Comparison of ENCODE assay signal across 9 cellular contexts in genomic region chr2:219521066-219521880, GRCh38. TPM values are rescaled to one million over a fixed set of nuclear protein-coding genes. Genes with fewer than 3 reads are reported as not detected.
A peak's percentile ranks its signal among the peaks of the same experiment; 100 is the strongest.
DNase-seq lines count a peak whose midpoint lies in the region; ATAC-seq and TF ChIP-seq lines count a peak whose summit lies in the region.
"Had no signal": no experiment of that assay in that cellular context is flagged by ENCODE, and none has a peak within 500 bp of the region (broad histone marks: within the 10 kb centered on the region; RNA-seq: fewer than 3 reads in every experiment).

No MANE protein-coding gene starts in this region.

- intact Hi-C loops in esophagus muscularis mucosa (cut with DNase I): no loop called here
- intact Hi-C loops in ovary (cut with DNase I): loop anchor here in 3 of 4 donors (5.0 to 10.0 kb wide), 3 partner anchors 46 to 246 kb away; partner anchors contain the start of gene DNAJB2 (in 2 of the 3)

- H3K27ac ChIP-seq in GM23248 (peak overlapping the region; percentile 70), esophagus muscularis mucosa (replicated peaks in 1 of 4) (peak overlapping the region; percentile 81 to 89 (median 87)), ovary (no peak overlapping the region)

- ATAC-seq in GM19351 (IDR thresholded peaks at IDR 0.05; ENCODE audit: unreplicated experiment): no peak
- no peak for ATAC-seq in HG03280 (IDR thresholded peaks at IDR 0.05; ENCODE audit: unreplicated experiment)

- TF ChIP-seq EP300 in esophagus muscularis mucosa (IDR thresholded peaks at IDR 0.05): no peak
- no peak for TF ChIP-seq EP300 in ovary (IDR thresholded peaks at IDR 0.05)

- H3F3A ChIP-seq in GM23248 (ENCODE audit: insufficient read depth): peaks cover 5% of the 10 kb centered on the region; the same call in 1 of the 2 replicates

- no peaks in the 10 kb centered on the region for H3K9me2 ChIP-seq in GM23248 (ENCODE audit: insufficient read depth)

- DNase-seq in AG10803 (ENCODE audit: low read depth): peak; percentile 34
- peak; percentile 84 for DNase-seq in GM23248
- no peak for DNase-seq in esophagus muscularis mucosa (ENCODE audit: extremely low spot score)
- no peak for DNase-seq in ovary
- no peak for DNase-seq in activated CD4-positive, alpha-beta T cell treated with anti-CD3 and anti-CD28 coated beads for 1 hour

- 18% methylated on average over 14 of the region's 14 CpGs for whole genome bisulfite sequencing in GM23248 (ENCODE audit: low coverage in 1 of 2, low lambda C conversion rate in 2 of 2, missing lambda C conversion rate in 2 of 2), 2 experiments
- 31% methylated on average over 14 of the region's 14 CpGs for WGBS in esophagus muscularis mucosa
- WGBS in ovary, 3 donors: 19 to 28% (median 23%) methylated on average over 14 of the region's 14 CpGs

- in situ Hi-C loops in GM23248 (cut with MboI): no loop called here

- H3K36me3 ChIP-seq in GM23248 (ENCODE audit: low read depth): no peaks in the 10 kb centered on the region
- H3K36me3 ChIP-seq in esophagus muscularis mucosa: no peaks in the 10 kb centered on the region
- H3K36me3 ChIP-seq in ovary: no peaks in the 10 kb centered on the region

- H3K4me2 ChIP-seq in GM23248 (ENCODE audit: unreplicated experiment): peak overlapping the region; percentile 80

- H4K20me1 ChIP-seq in GM23248 (ENCODE audit: insufficient read depth): no peaks in the 10 kb centered on the region

- H3K9ac ChIP-seq in GM23248: peak overlapping the region; percentile 60

- peak overlapping the region; percentile 53 for H2AFZ ChIP-seq in GM23248

- H3K27me3 ChIP-seq in GM23248 (replicated peaks; ENCODE audit: insufficient read depth) (no peaks in the 10 kb centered on the region), esophagus muscularis mucosa (peaks cover 0 to 53% (median 3%) of the 10 kb centered on the region in 4 donors), ovary (no peaks in the 10 kb centered on the region)

- H3K4me1 ChIP-seq in GM23248 (ENCODE audit: insufficient read depth) (peaks cover 19% of the 10 kb centered on the region), esophagus muscularis mucosa (peaks cover 27 to 32% (median 29%) of the 10 kb centered on the region in 4 donors), ovary (ENCODE audit: insufficient read depth) (no peaks in the 10 kb centered on the region)

- H3K4me3 ChIP-seq in AG10803 (ENCODE audit: low read length) (no peak overlapping the region), GM23248 (peak overlapping the region; percentile 41), esophagus muscularis mucosa (no peak overlapping the region), ovary (no peak overlapping the region)

- TF ChIP-seq CTCF in AG10803 (conservative IDR thresholded peaks at IDR 0.05; ENCODE audit: low read length) (peak; percentile 76), esophagus muscularis mucosa (IDR thresholded peaks at IDR 0.05) (peak; percentile 62 to 87 (median 82)), ovary (IDR thresholded peaks at IDR 0.05) (peak in 2 of 3 donors; percentile 44 to 48)

- no peaks in the 10 kb centered on the region for H3K9me3 ChIP-seq in GM23248 (ENCODE audit: low read depth)
- no peaks in the 10 kb centered on the region for H3K9me3 ChIP-seq in esophagus muscularis mucosa
- H3K9me3 ChIP-seq in ovary: no peaks in the 10 kb centered on the region

- no peaks in the 10 kb centered on the region for H3K79me2 ChIP-seq in GM23248 (ENCODE audit: insufficient read depth)

- no peak for TF ChIP-seq POLR2A in esophagus muscularis mucosa (IDR thresholded peaks at IDR 0.05; ENCODE audit: low read depth)
- no peak for TF ChIP-seq POLR2A in ovary (IDR thresholded peaks at IDR 0.05)

TF ChIP-seq in PFSK-1, 5 proteins besides CTCF, POLR2A, EP300 and RAD21:
- peak; percentile 10 for TF ChIP-seq FOXP2 (optimal IDR thresholded peaks at IDR 0.05; ENCODE audit: borderline replicate concordance, extremely low read depth, extremely low read length, insufficient read depth)
- no peak for TF ChIP-seq POLR2AphosphoS5 (IDR thresholded peaks at IDR 0.05; ENCODE audit: low read depth, low read length)
- 0 out of 4 replicates have a peak, but pooled peaks of 1 of the 2 experiments have one; percentile 31 for TF ChIP-seq REST (IDR thresholded peaks at IDR 0.05; ENCODE audit: insufficient read depth in 1 of 2, low read depth in 2 of 2, low read length in 2 of 2)
- TF ChIP-seq TAF1 (IDR thresholded peaks at IDR 0.05; ENCODE audit: borderline replicate concordance, insufficient read depth, low read length): no peak

RNA-seq across cellular contexts. Expression of gene ASIC4, which starts 7.0 kb away (rescaled TPM):
- total RNA-seq in GM23248 (2014; rRNA removed; shearing (Covaris generic)): 0.13 and 0.43 TPM in 2 replicates
- polyA plus RNA-seq in GM23248 (2016; fragmentation: Nextera tagmentation; extraction: Ambion mirVana) (not detected in 2 replicates), ovary (under 1 TPM in 1 of 2 donors, not detected in 1; 0.05 TPM)
- polyA plus RNA-seq in PFSK-1 (2012; ENCODE audit: insufficient read length, low read depth): 0.16 TPM
- total RNA-seq in esophagus muscularis mucosa (not detected), ovary (under 1 TPM in 3 of 7 donors, not detected in 4; 0.10 to 0.28 (median 0.24) TPM)
- total RNA-seq: mononuclear cell had no signal

RNA-seq across cellular contexts. Expression of gene CHPF, which starts 22.3 kb away (rescaled TPM):
- 526 and 533 TPM in 2 replicates for total RNA-seq in GM23248 (2014; rRNA removed; shearing (Covaris generic))
- polyA plus RNA-seq in GM23248 (2016; fragmentation: Nextera tagmentation; extraction: Ambion mirVana): 174 and 179 TPM in 2 replicates
- polyA plus RNA-seq in PFSK-1 (2012; ENCODE audit: insufficient read length, low read depth): 27.0 TPM
- total RNA-seq in esophagus muscularis mucosa: 10 to 100 TPM; 44.4 to 67.8 (median 58.4) TPM
- 100 to 1,000 TPM in 6 of 7 donors, 10 to 100 TPM in 1; 89.4 to 181 (median 135) TPM for total RNA-seq in ovary
- 10 to 100 TPM in 1 of 2 donors, 1 to 10 TPM in 1; 4.0 to 76.0 TPM for polyA plus RNA-seq in ovary

RNA-seq across cellular contexts. Expression of gene TMEM198, which starts 22.6 kb away (rescaled TPM):
- 5.8 and 6.2 TPM in 2 replicates for total RNA-seq in GM23248 (2014; rRNA removed; shearing (Covaris generic))
- 1.7 and 2.2 TPM in 2 replicates for polyA plus RNA-seq in GM23248 (2016; fragmentation: Nextera tagmentation; extraction: Ambion mirVana)
- 1.8 TPM for polyA plus RNA-seq in PFSK-1 (2012; ENCODE audit: insufficient read length, low read depth)
- total RNA-seq in esophagus muscularis mucosa: 1 to 10 TPM; 3.7 to 4.7 (median 4.2) TPM
- 10 to 100 TPM in 6 of 7 donors, 1 to 10 TPM in 1; 5.8 to 22.7 (median 10.7) TPM for total RNA-seq in ovary
- 1 to 10 TPM in 1 of 2 donors, under 1 TPM in 1; 0.62 to 6.5 TPM for polyA plus RNA-seq in ovary
- total RNA-seq: mononuclear cell had no signal

RNA-seq across cellular contexts. Expression of gene GMPPA, which starts 22.6 kb away (rescaled TPM):
- 60.6 and 72.2 TPM in 2 replicates for total RNA-seq in GM23248 (2014; rRNA removed; shearing (Covaris generic))
- polyA plus RNA-seq in GM23248 (2016; fragmentation: Nextera tagmentation; extraction: Ambion mirVana) (64.4 and 65.6 TPM in 2 replicates), ovary (10 to 100 TPM; 20.0 to 33.7 TPM)
- polyA plus RNA-seq in PFSK-1 (2012; ENCODE audit: insufficient read length, low read depth): 59.1 TPM
- total RNA-seq in esophagus muscularis mucosa (10 to 100 TPM; 16.2 to 32.6 (median 19.9) TPM), ovary (10 to 100 TPM; 14.2 to 35.7 (median 23.7) TPM)

RNA-seq across cellular contexts. Expression of gene OBSL1, which starts 50.1 kb away (rescaled TPM):
- 68.7 and 84.9 TPM in 2 replicates for total RNA-seq in GM23248 (2014; rRNA removed; shearing (Covaris generic))
- 12.8 and 13.8 TPM in 2 replicates for polyA plus RNA-seq in GM23248 (2016; fragmentation: Nextera tagmentation; extraction: Ambion mirVana)
- polyA plus RNA-seq in PFSK-1 (2012; ENCODE audit: insufficient read length, low read depth): 42.5 TPM
- total RNA-seq in esophagus muscularis mucosa: 100 to 1,000 TPM in 2 of 4 donors, 10 to 100 TPM in 2; 51.9 to 123 (median 99.2) TPM
- 100 to 1,000 TPM; 230 to 740 (median 473) TPM for total RNA-seq in ovary
- 100 to 1,000 TPM in 1 of 2 donors, 10 to 100 TPM in 1; 53.2 to 431 TPM for polyA plus RNA-seq in ovary

Comparison
In these comparisons a context has a peak if more than half of its experiments do, and no peak if none do; other contexts are left out.
1. DNase-seq: peak in AG10803 (single experiment) and GM23248 (single experiment); none in esophagus muscularis mucosa (single experiment), ovary (0 of 5) and activated CD4-positive, alpha-beta T cell treated with anti-CD3 and anti-CD28 coated beads for 1 hour (single experiment).
2. H3K27ac ChIP-seq: peak in GM23248 (single experiment) and esophagus muscularis mucosa (4 of 4); none in ovary (0 of 2).
3. Peak in every context shown above with its lines, with median percentiles within 50 percentile points of each other: CTCF ChIP-seq.